In genomic region chr13:63636231-63636993, GRCh38 we compare ENCODE assay signal across 8 cellular contexts.
DNase-seq lines count a peak whose midpoint lies in the region; ATAC-seq and TF ChIP-seq lines count a peak whose summit lies in the region.

No MANE protein-coding gene starts in this region.

- TF ChIP-seq POLR2A in heart left ventricle (IDR thresholded peaks at IDR 0.05): no peak
- TF ChIP-seq POLR2A in spleen (IDR thresholded peaks at IDR 0.05): no peak

- H3K4me3 Mint-ChIP-seq in central memory CD8-positive, alpha-beta T cell: peak overlapping the region; percentile 49
- peak overlapping the region; percentile 69 for H3K4me3 Mint-ChIP-seq in stimulated activated memory B cell treated with anti-CD40 and anti-IgM and Interleukin-4, amounts not matched to agents 10 μg/mL and 1 μg/mL and 100 μg/mL, for 72 hours

- H3K27me3 Mint-ChIP-seq in central memory CD8-positive, alpha-beta T cell: no peaks in the 10 kb centered on the region
- H3K27me3 Mint-ChIP-seq in stimulated activated memory B cell treated with anti-CD40 and anti-IgM and Interleukin-4, amounts not matched to agents 10 μg/mL and 1 μg/mL and 100 μg/mL, for 72 hours: no peaks in the 10 kb centered on the region

- intact Hi-C loops in heart left ventricle (cut with DNase I) (no loop called here), spleen (cut with DNase I; ENCODE audit: low total_unique reads) (no loop called here)

- H3K9me3 ChIP-seq in heart left ventricle (no peaks in the 10 kb centered on the region), spleen (no peaks in the 10 kb centered on the region)

- no peak overlapping the region for H3K27ac Mint-ChIP-seq in central memory CD8-positive, alpha-beta T cell (ENCODE audit: low read depth)
- no peak overlapping the region for H3K27ac Mint-ChIP-seq in stimulated activated memory B cell treated with anti-CD40 and anti-IgM and Interleukin-4, amounts not matched to agents 10 μg/mL and 1 μg/mL and 100 μg/mL, for 72 hours

- H3K27me3 ChIP-seq in GM06990 (replicated peaks; ENCODE audit: control insufficient read depth, insufficient read depth, low read length) (no peaks in the 10 kb centered on the region), H7 (ENCODE audit: control insufficient read depth, insufficient read depth, low read length) (no peaks in the 10 kb centered on the region), heart left ventricle (no peaks in the 10 kb centered on the region), spleen (replicated peaks in 1 of 7) (no peaks in the 10 kb centered on the region)

- H3K4me1 ChIP-seq in heart left ventricle: no peaks in the 10 kb centered on the region
- no peaks in the 10 kb centered on the region for H3K4me1 ChIP-seq in spleen

- DNase-seq in GM06990 (ENCODE audit: extremely low read depth, insufficient read length) (peak; percentile 2), H7 (peak; percentile 5), NCI-H2081 (lab: John Stamatoyannopoulos, UW) (peak; percentile 37 to 85), heart left ventricle (no peak), spleen (no peak)
- DNase-seq in central memory CD8-positive, alpha-beta T cell (ENCODE audit: low spot score in 2 of 2): no peak

- peaks cover 9% of the 10 kb centered on the region for H3K9me3 Mint-ChIP-seq in central memory CD8-positive, alpha-beta T cell
- no peaks in the 10 kb centered on the region for H3K9me3 Mint-ChIP-seq in stimulated activated memory B cell treated with anti-CD40 and anti-IgM and Interleukin-4, amounts not matched to agents 10 μg/mL and 1 μg/mL and 100 μg/mL, for 72 hours

- H3K27ac ChIP-seq in heart left ventricle (no peak overlapping the region), spleen (no peak overlapping the region)

- no peak for ATAC-seq in central memory CD8-positive, alpha-beta T cell (replicated peaks; ENCODE audit: extremely low read depth, poor library complexity, severe bottlenecking)
- ATAC-seq in stimulated activated memory B cell treated with anti-CD40 and anti-IgM and Interleukin-4, amounts not matched to agents 10 μg/mL and 1 μg/mL and 100 μg/mL, for 72 hours: no peak
- ATAC-seq in heart left ventricle (no peak), GM19328 (IDR thresholded peaks at IDR 0.05; ENCODE audit: unreplicated experiment) (no peak)

- TF ChIP-seq CTCF in GM06990 (IDR thresholded peaks at IDR 0.05; ENCODE audit: insufficient read depth, low read length, poor library complexity, severe bottlenecking) (peak; percentile 27), heart left ventricle (IDR thresholded peaks at IDR 0.05) (no peak), spleen (IDR thresholded peaks at IDR 0.05 in 8 of 11, conservative IDR thresholded peaks at IDR 0.05 in 3 of 11) (no peak)

- H3K36me3 Mint-ChIP-seq in central memory CD8-positive, alpha-beta T cell (ENCODE audit: insufficient read depth): peaks cover 2% of the 10 kb centered on the region
- H3K36me3 Mint-ChIP-seq in stimulated activated memory B cell treated with anti-CD40 and anti-IgM and Interleukin-4, amounts not matched to agents 10 μg/mL and 1 μg/mL and 100 μg/mL, for 72 hours: no peaks in the 10 kb centered on the region

- peak overlapping the region; percentile 57 for H3K4me3 ChIP-seq in GM06990 (replicated peaks; ENCODE audit: low read depth, low read length)
- no peak overlapping the region for H3K4me3 ChIP-seq in H7 (ENCODE audit: insufficient read depth, low read depth, low read length)
- H3K4me3 ChIP-seq in heart left ventricle: peak overlapping the region in 2 of 12 donors; percentile 22 to 26
- peak overlapping the region in 4 of 8 donors; percentile 7 to 60 (median 22) for H3K4me3 ChIP-seq in spleen

- WGBS in heart left ventricle, 4 donors: 47 to 64% (median 57%) methylated on average over 6 of the region's 6 CpGs
- 48 to 59% (median 53%) methylated on average over 6 of the region's 6 CpGs for WGBS in spleen, 5 donors

- no peaks in the 10 kb centered on the region for H3K36me3 ChIP-seq in GM06990 (ENCODE audit: control insufficient read depth, insufficient read depth, low read length)
- H3K36me3 ChIP-seq in H7 (replicated peaks; ENCODE audit: control insufficient read depth, insufficient read depth, low read length): no peaks in the 10 kb centered on the region
- no peaks in the 10 kb centered on the region for H3K36me3 ChIP-seq in heart left ventricle
- H3K36me3 ChIP-seq in spleen: no peaks in the 10 kb centered on the region

- H3K4me1 Mint-ChIP-seq in central memory CD8-positive, alpha-beta T cell: no peaks in the 10 kb centered on the region
- H3K4me1 Mint-ChIP-seq in stimulated activated memory B cell treated with anti-CD40 and anti-IgM and Interleukin-4, amounts not matched to agents 10 μg/mL and 1 μg/mL and 100 μg/mL, for 72 hours: no peaks in the 10 kb centered on the region

Comparison
In these comparisons a context has a peak if more than half of its experiments do, and no peak if none do; other contexts are left out.
1. DNase-seq: peak in GM06990 (single experiment), H7 (single experiment) and NCI-H2081 (2 of 2); none in central memory CD8-positive, alpha-beta T cell (0 of 2), heart left ventricle (0 of 5) and spleen (single experiment).